ENCODE assay signal across 27 cellular contexts in the genomic region with DNA sequence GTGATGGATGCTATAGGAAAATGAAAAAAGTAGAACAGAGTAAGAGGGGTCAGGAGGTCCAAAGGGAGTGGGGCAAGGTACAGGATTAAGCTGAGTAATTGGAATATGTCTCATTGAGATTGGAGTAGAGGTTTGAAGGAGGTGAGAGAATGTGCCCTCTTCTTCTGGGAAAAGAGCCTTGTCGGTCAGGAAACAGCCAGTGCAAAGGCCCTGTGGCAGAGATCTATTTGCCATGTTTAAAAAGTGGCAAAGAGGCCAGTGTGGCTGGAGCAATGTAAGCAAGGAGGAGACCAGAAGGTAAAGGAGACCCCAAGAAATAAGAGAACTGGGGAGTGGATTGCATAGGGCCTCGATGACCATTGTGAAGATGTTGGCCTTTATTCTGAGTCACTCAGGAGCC.
"Had no signal": no experiment of that assay in that cellular context is flagged by ENCODE, and none has a peak within 500 bp of the region (broad histone marks: within the 10 kb centered on the region; RNA-seq: fewer than 3 reads in every experiment).

No MANE protein-coding gene starts in this region.

- H3K4me1 Mint-ChIP-seq: activated B cell treated with CpG ODN at 0.5 μM for 24 hours; activated CD4-positive, alpha-beta T cell treated with anti-CD3 and anti-CD28 coated beads for 36 hours; activated CD4-positive, alpha-beta T cell treated with anti-CD3 and anti-CD28 coated beads, Interleukin-2, amount 10 ng/mL, durations not matched to agents 24 days and 14 days; activated T-helper 17 cell treated with anti-CD3 and anti-CD28 coated beads, Interleukin-2, amount 50 U/mL, for 72 hours; T-helper 17 cell had no signal

- H3K9me3 Mint-ChIP-seq: activated CD4-positive, alpha-beta memory T cell treated with anti-CD3 and anti-CD28 coated beads for 36 hours; T-helper 2 cell treated with Interferon-gamma antibody and Interleukin-4, amounts not matched to agents 5 μg/mL and 100 μg/mL, for 36 hours had no signal

- H3K36me3 Mint-ChIP-seq: activated CD4-positive, alpha-beta memory T cell treated with anti-CD3 and anti-CD28 coated beads for 36 hours; activated naive CD8-positive, alpha-beta T cell had no signal

- H3K27ac ChIP-seq: body of pancreas, esophagus squamous epithelium, gastroesophageal sphincter had no signal

- ATAC-seq: activated CD4-positive, alpha-beta T cell treated with anti-CD3 and anti-CD28 coated beads for 36 hours; activated T-cell treated with anti-CD3 and anti-CD28 coated beads, Interleukin-2, amount 50 U/mL, for 4 hours; activated T-helper 17 cell treated with anti-CD3 and anti-CD28 coated beads, Interleukin-2, amount 50 U/mL, for 72 hours; body of pancreas; effector memory CD8-positive, alpha-beta T cell; gastroesophageal sphincter; T-helper 17 cell had no signal

- H3K27me3 ChIP-seq: body of pancreas, esophagus squamous epithelium had no signal

- H3K4me1 ChIP-seq: body of pancreas, esophagus squamous epithelium, gastroesophageal sphincter had no signal

- H3K4me3 Mint-ChIP-seq: activated B cell treated with CpG ODN at 0.5 μM for 24 hours; activated CD4-positive, alpha-beta memory T cell treated with anti-CD3 and anti-CD28 coated beads for 36 hours; activated CD4-positive, alpha-beta T cell treated with anti-CD3 and anti-CD28 coated beads for 36 hours; activated CD4-positive, alpha-beta T cell treated with anti-CD3 and anti-CD28 coated beads, Interleukin-2, amount 10 ng/mL, durations not matched to agents 24 days and 14 days; activated naive CD8-positive, alpha-beta T cell; activated T-cell treated with anti-CD3 and anti-CD28 coated beads, Interleukin-2, amount 50 U/mL, for 4 hours; activated T-helper 17 cell treated with anti-CD3 and anti-CD28 coated beads, Interleukin-2, amount 50 U/mL, for 72 hours; effector memory CD8-positive, alpha-beta T cell; T-helper 17 cell; T-helper 2 cell treated with Interferon-gamma antibody and Interleukin-4, amounts not matched to agents 5 μg/mL and 100 μg/mL, for 36 hours had no signal

- DNase-seq: activated B cell treated with CpG ODN at 0.5 μM for 24 hours; activated CD4-positive, alpha-beta memory T cell treated with anti-CD3 and anti-CD28 coated beads for 36 hours; activated CD4-positive, alpha-beta T cell treated with anti-CD3 and anti-CD28 coated beads for 36 hours; activated CD4-positive, alpha-beta T cell treated with anti-CD3 and anti-CD28 coated beads, Interleukin-2, amount 10 ng/mL, durations not matched to agents 24 days and 14 days; activated CD4-positive, CD25-positive, alpha-beta regulatory T cell treated with anti-CD3 and anti-CD28 coated beads, Interleukin-2, amount 50 U/mL, for 72 hours; activated CD8-positive, alpha-beta memory T cell treated with anti-CD3 and anti-CD28 coated beads for 24 hours; activated effector memory CD4-positive, alpha-beta T cell treated with Interleukin-2 at 50 U/mL for 16 hours; activated gamma-delta T cell treated with Interleukin-2 at 50 U/mL for 16 hours; activated naive CD4-positive, alpha-beta T cell treated with anti-CD3 and anti-CD28 coated beads, Interleukin-2, amount 50 U/mL, for 16 hours; activated naive CD4-positive, alpha-beta T cell treated with Interleukin-2 at 50 U/mL for 16 hours; activated T-cell treated with anti-CD3 and anti-CD28 coated beads, Interleukin-2, amount 50 U/mL, for 4 hours; anterior cingulate cortex; body of pancreas; cortex of kidney; dermis blood vessel endothelial cell; effector CD4-positive, alpha-beta T cell; effector memory CD8-positive, alpha-beta T cell; esophagus squamous epithelium; T-helper 1 cell; T-helper 17 cell; T1000 had no signal

- H3K27me3 Mint-ChIP-seq: activated B cell treated with CpG ODN at 0.5 μM for 24 hours; activated CD4-positive, alpha-beta memory T cell treated with anti-CD3 and anti-CD28 coated beads for 36 hours; activated CD4-positive, alpha-beta T cell treated with anti-CD3 and anti-CD28 coated beads, Interleukin-2, amount 10 ng/mL, durations not matched to agents 24 days and 14 days; activated naive CD8-positive, alpha-beta T cell; activated T-helper 17 cell treated with anti-CD3 and anti-CD28 coated beads, Interleukin-2, amount 50 U/mL, for 72 hours; effector memory CD8-positive, alpha-beta T cell; T-helper 17 cell had no signal

- H3K27ac Mint-ChIP-seq: activated B cell treated with CpG ODN at 0.5 μM for 24 hours; activated CD4-positive, alpha-beta memory T cell treated with anti-CD3 and anti-CD28 coated beads for 36 hours; activated CD4-positive, alpha-beta T cell treated with anti-CD3 and anti-CD28 coated beads for 36 hours; activated CD4-positive, alpha-beta T cell treated with anti-CD3 and anti-CD28 coated beads, Interleukin-2, amount 10 ng/mL, durations not matched to agents 24 days and 14 days; activated naive CD8-positive, alpha-beta T cell; activated T-helper 17 cell treated with anti-CD3 and anti-CD28 coated beads, Interleukin-2, amount 50 U/mL, for 72 hours; effector memory CD8-positive, alpha-beta T cell; T-helper 17 cell; T-helper 2 cell treated with Interferon-gamma antibody and Interleukin-4, amounts not matched to agents 5 μg/mL and 100 μg/mL, for 36 hours had no signal

- H3K4me3 ChIP-seq: body of pancreas, esophagus squamous epithelium had no signal

- H3K9me3 ChIP-seq: body of pancreas, esophagus squamous epithelium, gastroesophageal sphincter had no signal

- H3K36me3 ChIP-seq: esophagus squamous epithelium, gastroesophageal sphincter, WERI-Rb-1 had no signal

- FAIRE-seq: colon had no signal
